Comparison of ENCODE assay signal across 19 cellular contexts in the genomic region with DNA sequence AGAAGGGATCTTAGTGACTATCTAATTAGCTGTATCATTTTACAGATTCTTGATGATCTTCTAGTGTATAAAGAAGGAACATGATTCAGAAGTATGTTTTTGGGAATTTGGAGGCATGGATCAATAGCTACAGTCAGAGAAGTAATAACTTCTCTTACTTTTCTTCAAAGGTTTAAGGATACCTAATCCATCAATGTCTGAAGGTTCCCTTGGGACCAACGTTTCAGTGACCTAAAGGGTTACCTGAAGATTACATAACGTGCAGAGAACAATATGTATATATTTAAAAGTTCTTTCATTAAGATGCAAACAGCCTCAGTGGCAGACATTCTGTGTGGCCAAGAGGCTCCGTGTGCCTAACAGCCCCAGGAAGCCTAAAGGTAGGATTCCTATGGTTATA. TPM values are rescaled to one million over a fixed set of nuclear protein-coding genes. Genes with fewer than 3 reads are reported as not detected.
DNase-seq lines count a peak whose midpoint lies in the region; ATAC-seq, FAIRE-seq and TF ChIP-seq lines count a peak whose summit lies in the region.
"Had no signal": no experiment of that assay in that cellular context is flagged by ENCODE, and none has a peak within 500 bp of the region (broad histone marks: within the 10 kb centered on the region; RNA-seq: fewer than 3 reads in every experiment).

No MANE protein-coding gene starts in this region.

- DNase-seq in activated T-cell treated with anti-CD3 and anti-CD28 coated beads, Interleukin-2, amount 50 U/mL, for 72 hours = no peak
- DNase-seq in activated T-cell treated with anti-CD3 and anti-CD28 coated beads, Interleukin-2, amount 50 U/mL, for 48 hours = no peak
- no peak for DNase-seq in NB4 (ENCODE audit: low read depth)
- no peak for DNase-seq in endothelial cell of umbilical vein (ENCODE audit: low read depth, low spot score)
- DNase-seq in retinal pigment epithelial cell (ENCODE audit: low read depth) = no peak
- no peak for DNase-seq in GM13977 (ENCODE audit: low spot score)
- DNase-seq in DMS153 treated with DMSO at 0.1 percent for 48 hours (lab: John Stamatoyannopoulos, UW; ENCODE audit: unreplicated experiment) = no peak
- DNase-seq: dermis blood vessel endothelial cell; hippocampal formation; Kasumi-1; left ventricle myocardium inferior; NCI-H187; Right ventricle myocardium superior; stimulated activated naive CD4-positive, alpha-beta T cell treated with Interleukin-2 at 50 U/mL for 16 hours; T-helper 9 cell had no signal

- H3K4me1 ChIP-seq in endothelial cell of umbilical vein (ENCODE audit: control insufficient read depth, extremely low read depth, insufficient read depth, low read length) = peaks cover 24% of the 10 kb centered on the region

- H3K36me3 ChIP-seq in endothelial cell of umbilical vein (ENCODE audit: control insufficient read depth in 2 of 2, extremely low read depth in 1 of 2, insufficient read depth in 2 of 2, low read length in 2 of 2) = no peaks in the 10 kb centered on the region
- H3K36me3 ChIP-seq: HAP-1, left ventricle myocardium inferior, vagina had no signal

- H3K9me3 Mint-ChIP-seq in activated T-cell treated with anti-CD3 and anti-CD28 coated beads, Interleukin-2, amount 50 U/mL, for 72 hours = no peaks in the 10 kb centered on the region
- H3K9me3 Mint-ChIP-seq: natural killer cell treated with Interleukin-12 subunit alpha and Interleukin-12 subunit beta and Interleukin-15 and Interleukin-18, amount 100 ng/mL, for 72 hours had no signal

- no peak overlapping the region for H3K27ac ChIP-seq in endothelial cell of umbilical vein (ENCODE audit: insufficient read depth, low read depth, low read length)
- H3K27ac ChIP-seq: left ventricle myocardium inferior, vagina had no signal

- intact Hi-C loops in endothelial cell of umbilical vein (cut with micrococcal nuclease) = no loop called here

- dilution Hi-C loops in endothelial cell of umbilical vein (cut with MboI; ENCODE audit: extremely low pct_ligation_motif_present, low sequenced_read_pairs) = no loop called here

- TF ChIP-seq POLR2A in NB4 (IDR thresholded peaks at IDR 0.05; ENCODE audit: extremely low read depth, insufficient read length) (no peak), endothelial cell of umbilical vein (IDR thresholded peaks at IDR 0.05; ENCODE audit: low read depth, low read length) (no peak)

- H3K4me3 ChIP-seq in NB4 (ENCODE audit: low read depth, low read length) = peak overlapping the region; percentile 29
- H3K4me3 ChIP-seq in endothelial cell of umbilical vein (replicated peaks in 1 of 3; ENCODE audit: insufficient read depth in 1 of 3, low read depth in 1 of 3, low read length in 3 of 3) = no peak overlapping the region
- H3K4me3 ChIP-seq in retinal pigment epithelial cell (ENCODE audit: low read length) = peak overlapping the region; percentile 6
- H3K4me3 ChIP-seq: vagina had no signal

- H3K79me2 ChIP-seq in endothelial cell of umbilical vein (ENCODE audit: control insufficient read depth, insufficient read depth, low read length) = peaks cover 83% of the 10 kb centered on the region

- H3K4me1 Mint-ChIP-seq in activated T-cell treated with anti-CD3 and anti-CD28 coated beads, Interleukin-2, amount 50 U/mL, for 72 hours (ENCODE audit: low read depth) = peaks cover 35% of the 10 kb centered on the region

- ATAC-seq in activated T-cell treated with anti-CD3 and anti-CD28 coated beads, Interleukin-2, amount 50 U/mL, for 72 hours (replicated peaks in 1 of 2) = no peak
- ATAC-seq in GM21528 (IDR thresholded peaks at IDR 0.05; ENCODE audit: low FRiP score, unreplicated experiment) = no peak
- ATAC-seq: natural killer cell treated with Interleukin-12 subunit alpha and Interleukin-12 subunit beta and Interleukin-15 and Interleukin-18, amount 100 ng/mL, for 72 hours had no signal

- H3K9me3 ChIP-seq in endothelial cell of umbilical vein (replicated peaks; ENCODE audit: control insufficient read depth, insufficient read depth, low read length) = no peaks in the 10 kb centered on the region
- H3K9me3 ChIP-seq: HAP-1, left ventricle myocardium inferior, vagina had no signal

- H3K9ac ChIP-seq in endothelial cell of umbilical vein (replicated peaks; ENCODE audit: extremely low read depth, insufficient read depth, low read length) = no peak overlapping the region

- peaks cover 2% of the 10 kb centered on the region for H3K9me1 ChIP-seq in endothelial cell of umbilical vein (replicated peaks; ENCODE audit: control insufficient read depth, extremely low read depth, insufficient read depth, low read length)

- in situ Hi-C loops in GM13977 (cut with MboI; ENCODE audit: low pct_unique_long_range_greater_than_20kb, low sequenced_read_pairs, unreplicated experiment) = no loop called here

- peak overlapping the region; percentile 25 to 90 for H3K4me3 Mint-ChIP-seq in activated T-cell treated with anti-CD3 and anti-CD28 coated beads, Interleukin-2, amount 50 U/mL, for 72 hours

- no peaks in the 10 kb centered on the region for H3K27me3 Mint-ChIP-seq in activated T-cell treated with anti-CD3 and anti-CD28 coated beads, Interleukin-2, amount 50 U/mL, for 72 hours (ENCODE audit: low read depth)
- H3K27me3 Mint-ChIP-seq: natural killer cell treated with Interleukin-12 subunit alpha and Interleukin-12 subunit beta and Interleukin-15 and Interleukin-18, amount 100 ng/mL, for 72 hours had no signal

- H4K20me1 ChIP-seq in endothelial cell of umbilical vein (replicated peaks; ENCODE audit: control insufficient read depth, extremely low read depth, insufficient read depth, low read length) = peaks cover 28% of the 10 kb centered on the region

- H2AFZ ChIP-seq in endothelial cell of umbilical vein (ENCODE audit: low read depth, low read length) = no peak overlapping the region

- BruUV-seq in endothelial cell of umbilical vein (replicated peaks; lab: Mats Ljungman, UMichigan) = no TSS peak

- no peak for FAIRE-seq in endothelial cell of umbilical vein (lab: Jason Lieb, UNC)

- H3K4me2 ChIP-seq in endothelial cell of umbilical vein (ENCODE audit: insufficient read depth, low read length) = peak overlapping the region; percentile 99

- H3K27me3 ChIP-seq in endothelial cell of umbilical vein (ENCODE audit: control insufficient read depth in 2 of 2, insufficient read depth in 2 of 2, low read length in 2 of 2) = no peaks in the 10 kb centered on the region
- H3K27me3 ChIP-seq: vagina had no signal

- CTCF ChIA-PET in endothelial cell of umbilical vein (lab: Charles Lee) = no interaction called here

- no peak overlapping the region for H3K27ac Mint-ChIP-seq in activated T-cell treated with anti-CD3 and anti-CD28 coated beads, Interleukin-2, amount 50 U/mL, for 72 hours

- POLR2A ChIA-PET in endothelial cell of umbilical vein (lab: Charles Lee) = no interaction called here

- peaks cover 0 to 1% of the 10 kb centered on the region in 2 donors for H3K36me3 Mint-ChIP-seq in activated T-cell treated with anti-CD3 and anti-CD28 coated beads, Interleukin-2, amount 50 U/mL, for 72 hours (ENCODE audit: insufficient read depth in 2 of 2)
- H3K36me3 Mint-ChIP-seq: natural killer cell treated with Interleukin-12 subunit alpha and Interleukin-12 subunit beta and Interleukin-15 and Interleukin-18, amount 100 ng/mL, for 72 hours had no signal

- no peak for TF ChIP-seq CTCF in NB4 (IDR thresholded peaks at IDR 0.05; ENCODE audit: low read depth, low read length)
- TF ChIP-seq CTCF in endothelial cell of umbilical vein (IDR thresholded peaks at IDR 0.05; ENCODE audit: extremely low read depth in 1 of 2, insufficient read depth in 1 of 2, low read depth in 1 of 2, low read length in 2 of 2) = no peak
- no peak for TF ChIP-seq CTCF in retinal pigment epithelial cell (conservative IDR thresholded peaks at IDR 0.05; ENCODE audit: low read depth, low read length)
- no peak for TF ChIP-seq CTCF in GM13977 (IDR thresholded peaks at IDR 0.05; ENCODE audit: extremely low read depth, insufficient read depth, missing control alignments)

TF ChIP-seq in endothelial cell of umbilical vein, 7 proteins besides CTCF, POLR2A, EP300 and RAD21:
- no peak for TF ChIP-seq GATA2 (IDR thresholded peaks at IDR 0.05; ENCODE audit: insufficient read depth, insufficient read length, low read depth, low read length)
- TF ChIP-seq JUN (IDR thresholded peaks at IDR 0.05; ENCODE audit: borderline replicate concordance, insufficient read depth, insufficient read length, low read depth) = no peak
- TF ChIP-seq EZH2 (IDR thresholded peaks at IDR 0.05; ENCODE audit: borderline replicate concordance, low read depth, low read length, severe bottlenecking) = no peak
- TF ChIP-seq POLR2AphosphoS5 (IDR thresholded peaks at IDR 0.05; ENCODE audit: insufficient read depth, low read depth, low read length) = no peak
- TF ChIP-seq MYC (IDR thresholded peaks at IDR 0.05; ENCODE audit: low read depth, low read length) = no peak
- TF ChIP-seq FOS (IDR thresholded peaks at IDR 0.05; ENCODE audit: borderline replicate concordance, insufficient read depth, low read length) = no peak
- TF ChIP-seq, protein P1, sequence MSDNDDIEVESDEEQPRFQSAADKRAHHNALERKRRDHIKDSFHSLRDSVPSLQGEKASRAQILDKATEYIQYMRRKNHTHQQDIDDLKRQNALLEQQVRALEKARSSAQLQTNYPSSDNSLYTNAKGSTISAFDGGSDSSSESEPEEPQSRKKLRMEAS (IDR thresholded peaks at IDR 0.05; ENCODE audit: insufficient read depth, insufficient read length) = no peak

RNA-seq across cellular contexts. Expression of gene HDAC2, which starts 3.2 kb away (rescaled TPM):
- total RNA-seq in activated T-cell treated with anti-CD3 and anti-CD28 coated beads, Interleukin-2, amount 50 U/mL, for 72 hours = 10 to 100 TPM; 71.6 to 85.9 TPM
- total RNA-seq in endothelial cell of umbilical vein = 142 and 148 TPM in 2 replicates
- 90.3 and 121 TPM in 2 replicates for polyA plus RNA-seq in endothelial cell of umbilical vein
- polyA plus RNA-seq in endothelial cell of umbilical vein (2011; cell fraction: cytosol; rRNA removed) = 128 and 148 TPM in 2 replicates
- polyA plus RNA-seq in endothelial cell of umbilical vein (2011; cell fraction: nucleus; rRNA removed) = 107 and 136 TPM in 2 replicates
- 163 and 231 TPM in 2 replicates for polyA plus RNA-seq in endothelial cell of umbilical vein (2012)
- polyA minus RNA-seq in endothelial cell of umbilical vein = 151 and 160 TPM in 2 replicates
- polyA minus RNA-seq in endothelial cell of umbilical vein (2011; cell fraction: cytosol; rRNA and poly(A)+ RNA removed) = 133 TPM
- polyA minus RNA-seq in endothelial cell of umbilical vein (2011; cell fraction: nucleus; rRNA and poly(A)+ RNA removed) = 74.9 and 95.5 TPM in 2 replicates

Comparison
In these comparisons a context has a peak if more than half of its experiments do, and no peak if none do; other contexts are left out.
1. H3K4me3 ChIP-seq: peak in NB4 (single experiment) and retinal pigment epithelial cell (single experiment); none in endothelial cell of umbilical vein (0 of 3).